In the genomic region with DNA sequence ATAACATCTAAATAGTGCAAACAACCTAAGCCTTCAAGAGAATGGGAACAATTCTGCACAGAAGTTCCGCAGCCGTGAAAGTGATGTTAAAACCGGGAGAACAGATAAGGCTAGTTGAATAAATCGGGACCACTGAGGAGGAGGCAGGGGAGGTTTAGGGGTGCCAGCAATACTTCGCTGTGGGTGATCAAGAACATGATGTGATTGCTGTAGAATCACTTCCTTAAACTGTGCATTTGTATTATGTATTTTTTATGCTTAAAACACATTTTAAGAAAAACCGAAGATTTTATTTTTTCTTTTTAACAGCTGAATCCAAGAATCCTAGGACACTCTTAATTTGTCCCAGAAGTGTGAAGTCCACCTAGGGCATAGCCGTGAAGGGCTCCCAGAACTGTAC, we compare ENCODE assay signal across 8 cellular contexts. TPM values are rescaled to one million over a fixed set of nuclear protein-coding genes. Genes with fewer than 3 reads are reported as not detected.
A peak's percentile ranks its signal among the peaks of the same experiment; 100 is the strongest.
DNase-seq lines count a peak whose midpoint lies in the region; ATAC-seq and TF ChIP-seq lines count a peak whose summit lies in the region.

No MANE protein-coding gene starts in this region.

- H3K9me3 ChIP-seq in ES-I3 (ENCODE audit: control insufficient read depth, insufficient read depth, low read length) (no peaks in the 10 kb centered on the region), osteoblast (ENCODE audit: low read depth, low read length) (no peaks in the 10 kb centered on the region)
- no peaks in the 10 kb centered on the region for H3K9me3 ChIP-seq in effector memory CD4-positive, alpha-beta T cell (ENCODE audit: control insufficient read depth, low read length)

- no peaks in the 10 kb centered on the region for H3K27me3 ChIP-seq in effector memory CD4-positive, alpha-beta T cell (replicated peaks; ENCODE audit: control insufficient read depth, insufficient read depth, low read length, poor library complexity, severe bottlenecking)
- H3K27me3 ChIP-seq in osteoblast (ENCODE audit: insufficient read depth, low read length), result no peaks in the 10 kb centered on the region

- no peaks in the 10 kb centered on the region for H3K4me1 ChIP-seq in ES-I3 (ENCODE audit: insufficient read depth, low read length)
- H3K4me1 ChIP-seq in effector memory CD4-positive, alpha-beta T cell (ENCODE audit: control insufficient read depth, insufficient read depth, low read length, poor library complexity, severe bottlenecking), result peaks cover 13% of the 10 kb centered on the region
- peaks cover 10% of the 10 kb centered on the region for H3K4me1 ChIP-seq in osteoblast (ENCODE audit: insufficient read depth, low read length)

- H3K27ac ChIP-seq in effector memory CD4-positive, alpha-beta T cell (ENCODE audit: insufficient read depth, low read length, poor library complexity, severe bottlenecking), result peak overlapping the region; percentile 50
- H3K27ac ChIP-seq in osteoblast (ENCODE audit: low read depth, low read length), result no peak overlapping the region

- no peak for DNase-seq in effector memory CD4-positive, alpha-beta T cell
- no peak for DNase-seq in osteoblast (ENCODE audit: insufficient read length, low spot score, missing footprints)
- no peak for DNase-seq in DMS153 treated with DMSO at 0.1 percent for 48 hours (lab: John Stamatoyannopoulos, UW; ENCODE audit: unreplicated experiment)
- no peak for DNase-seq in DMS79 treated with DMSO at 0.1 percent for 48 hours (lab: John Stamatoyannopoulos, UW)
- no peak for DNase-seq in lower leg skin (ENCODE audit: low spot score in 2 of 2)
- no peak for DNase-seq in GM10266 (ENCODE audit: extremely low spot score)

- intact Hi-C loops in lower leg skin (cut with DNase I; ENCODE audit: low total_unique reads), result no loop called here

- H3K79me2 ChIP-seq in osteoblast (ENCODE audit: insufficient read depth, low read length), result no peaks in the 10 kb centered on the region

- WGBS in lower leg skin, 2 donors, result 72 to 77% methylated on average over 7 of the region's 7 CpGs

- TF ChIP-seq POLR2A in lower leg skin (IDR thresholded peaks at IDR 0.05), result no peak

- peak overlapping the region; percentile 47; the same call in 1 of the 2 replicates for H3K9ac ChIP-seq in ES-I3 (ENCODE audit: low read depth, low read length)

- peak overlapping the region; percentile 74 for H3K4me3 ChIP-seq in effector memory CD4-positive, alpha-beta T cell (ENCODE audit: insufficient read depth, low read depth, low read length, poor library complexity, severe bottlenecking)
- peak overlapping the region; percentile 78 for H3K4me3 ChIP-seq in osteoblast (ENCODE audit: insufficient read depth, low read length)
- H3K4me3 ChIP-seq in lower leg skin (ENCODE audit: low read depth, poor library complexity, severe bottlenecking), result no peak overlapping the region

- H2AFZ ChIP-seq in osteoblast (ENCODE audit: low read length), result peak overlapping the region; percentile 97

- no peak for TF ChIP-seq CTCF in osteoblast (IDR thresholded peaks at IDR 0.05; ENCODE audit: extremely low read depth, low read depth, low read length)
- no peak for TF ChIP-seq CTCF in lower leg skin (IDR thresholded peaks at IDR 0.05)
- no peak for TF ChIP-seq CTCF in GM10266 (IDR thresholded peaks at IDR 0.05; ENCODE audit: control insufficient read depth, insufficient read depth, low read depth, missing control alignments)

- H3K36me3 ChIP-seq in ES-I3 (ENCODE audit: insufficient read depth, low read length) (no peaks in the 10 kb centered on the region), osteoblast (ENCODE audit: insufficient read depth, low read length) (no peaks in the 10 kb centered on the region)
- no peaks in the 10 kb centered on the region for H3K36me3 ChIP-seq in effector memory CD4-positive, alpha-beta T cell (ENCODE audit: control insufficient read depth, insufficient read depth, low read length)

- peak overlapping the region; percentile 85 for H3K4me2 ChIP-seq in osteoblast (ENCODE audit: insufficient read depth, low read length)

- ATAC-seq in HG03066 (IDR thresholded peaks at IDR 0.05; ENCODE audit: low read depth, unreplicated experiment), result peak; percentile 15

- H4K20me1 ChIP-seq in osteoblast (ENCODE audit: insufficient read depth, low read length), result no peaks in the 10 kb centered on the region

RNA-seq across cellular contexts. Expression of a gene that starts 33.6 kb away (rescaled TPM):
- 10.3 and 14.8 TPM in 2 replicates for total RNA-seq in osteoblast
- 10 to 100 TPM; 11.5 to 18.6 (median 14.1) TPM for total RNA-seq in lower leg skin
